ENCODE assay signal across 28 cellular contexts in the genomic region with DNA sequence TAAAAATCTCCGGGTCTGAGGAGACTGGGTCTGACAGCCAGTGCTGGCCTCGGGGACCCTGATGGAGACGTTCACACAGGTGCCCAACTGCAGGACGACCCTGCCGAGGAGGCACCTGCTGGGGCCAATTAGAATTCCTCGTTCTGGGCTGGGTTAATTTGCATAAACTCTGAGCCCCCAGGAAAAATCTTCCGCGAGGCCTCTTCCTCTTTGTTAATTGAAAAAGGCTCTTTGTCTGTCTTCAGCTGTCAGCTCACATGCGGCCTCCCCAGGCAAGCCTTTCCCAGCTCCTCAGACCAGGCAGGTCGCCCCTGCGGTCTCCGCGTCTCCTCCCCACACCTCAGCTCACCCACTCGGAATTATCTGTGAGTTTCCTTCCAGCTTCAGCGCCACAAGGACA.
A peak's percentile ranks its signal among the peaks of the same experiment; 100 is the strongest.
DNase-seq lines count a peak whose midpoint lies in the region; ATAC-seq and TF ChIP-seq lines count a peak whose summit lies in the region.
"Had no signal": no experiment of that assay in that cellular context is flagged by ENCODE, and none has a peak within 500 bp of the region (broad histone marks: within the 10 kb centered on the region; RNA-seq: fewer than 3 reads in every experiment).

No MANE protein-coding gene starts in this region.

- peaks cover 54% of the 10 kb centered on the region for H3K27me3 Mint-ChIP-seq in H9 (ENCODE audit: low read depth)

- no peak overlapping the region for H4K91ac ChIP-seq in H9 (ENCODE audit: insufficient read length, low read depth, low read length)

- H4K5ac ChIP-seq in H9 (ENCODE audit: insufficient read length, low read depth, low read length): no peak overlapping the region

- H3K36me3 Mint-ChIP-seq in H9 (ENCODE audit: insufficient read depth in 1 of 3, low read depth in 3 of 3): peaks cover 0 to 9% (median 2%) of the 10 kb centered on the region in 3 experiments; a peak in 3 of 7 replicates
- no peaks in the 10 kb centered on the region for H3K36me3 Mint-ChIP-seq in stimulated activated effector memory CD8-positive, alpha-beta T cell treated with anti-CD3 and anti-CD28 coated beads, Interleukin-12 subunit alpha, Interleukin-12 subunit beta, amount 100 ng/mL, for 72 hours
- H3K36me3 Mint-ChIP-seq: activated naive CD8-positive, alpha-beta T cell had no signal

- peak overlapping the region; percentile 58; the same call in 1 of the 2 replicates for H3K14ac ChIP-seq in H9 (ENCODE audit: insufficient read depth, low read length)

- DNase-seq in H9 (peak; percentile 73), WERI-Rb-1 (peak; percentile 46), lower lobe of right lung (peak; percentile 21), NK-92 (lab: John Stamatoyannopoulos, UW; ENCODE audit: unreplicated experiment) (no peak)
- no peak for DNase-seq in activated effector memory CD4-positive, alpha-beta T cell treated with Interleukin-2 at 50 U/mL for 16 hours
- DNase-seq in stimulated activated effector memory CD8-positive, alpha-beta T cell treated with anti-CD3 and anti-CD28 coated beads, Interleukin-12 subunit alpha, Interleukin-12 subunit beta, amount 100 ng/mL, for 72 hours (ENCODE audit: low spot score in 2 of 2): no peak
- DNase-seq: activated CD8-positive, alpha-beta T cell treated with anti-CD3 and anti-CD28 coated beads, Interleukin-2, amount 10 ng/mL, durations not matched to agents 7 days and 5 days; activated T-cell treated with anti-CD3 and anti-CD28 coated beads for 4 hours; AML-193; central memory CD4-positive, alpha-beta T cell; DMS53; gastrocnemius medialis; GM23248; hippocampal formation; IMR-90; left lung; NCI-H1694 treated with DMSO at 0.1 percent for 48 hours; stimulated activated CD8-positive, alpha-beta memory T cell treated with anti-CD3 and anti-CD28 coated beads, Interleukin-4, amount 100 ng/mL, for 48 hours; stomach; T-helper 2 cell; tibial artery had no signal

- TF ChIP-seq CTCF in H9 (conservative IDR thresholded peaks at IDR 0.05): no peak
- no peak for TF ChIP-seq CTCF in WERI-Rb-1 (IDR thresholded peaks at IDR 0.05; ENCODE audit: low read depth, low read length)
- TF ChIP-seq CTCF in lower lobe of right lung (IDR thresholded peaks at IDR 0.05): no peak

- no peak overlapping the region for H3K56ac ChIP-seq in H9 (ENCODE audit: insufficient read length, low read depth, low read length)

- H3K23me2 ChIP-seq in H9 (ENCODE audit: insufficient read length, low read depth, low read length, poor library complexity, severe bottlenecking): no peaks in the 10 kb centered on the region

- H3K27ac Mint-ChIP-seq in H9: peak overlapping the region; percentile 20 to 72 (median 71); a peak in 5 of 7 replicates
- H3K27ac Mint-ChIP-seq in stimulated activated effector memory CD8-positive, alpha-beta T cell treated with anti-CD3 and anti-CD28 coated beads, Interleukin-12 subunit alpha, Interleukin-12 subunit beta, amount 100 ng/mL, for 72 hours: no peak overlapping the region
- H3K27ac Mint-ChIP-seq: activated CD8-positive, alpha-beta T cell treated with anti-CD3 and anti-CD28 coated beads, Interleukin-2, amount 10 ng/mL, durations not matched to agents 7 days and 5 days; activated naive CD8-positive, alpha-beta T cell; dendritic cell treated with granulocyte-macrophage colony-stimulating factor and Interleukin-4, amounts not matched to agents 40 ng/mL and 50 ng/mL, for 4 days had no signal

- H3K36me3 ChIP-seq in BLaER1 (no peaks in the 10 kb centered on the region), WERI-Rb-1 (no peaks in the 10 kb centered on the region), lower lobe of right lung (no peaks in the 10 kb centered on the region)
- H3K36me3 ChIP-seq: gastrocnemius medialis, left lung, stomach, tibial artery had no signal

- no peak overlapping the region for H2BK5ac ChIP-seq in H9 (ENCODE audit: insufficient read length, low read length)

- H3K27ac ChIP-seq in BLaER1 (peak overlapping the region; percentile 61), H9 (ENCODE audit: insufficient read length, low read depth, low read length) (no peak overlapping the region), WERI-Rb-1 (peak overlapping the region; percentile 81), lower lobe of right lung (no peak overlapping the region)
- H3K27ac ChIP-seq: A549, gastrocnemius medialis, GM23248, left lung, skin epidermis, stomach, tibial artery had no signal

- no peak overlapping the region for H3K4me3 ChIP-seq in BLaER1
- no peak overlapping the region for H3K4me3 ChIP-seq in WERI-Rb-1 (ENCODE audit: low read depth, low read length)
- no peak overlapping the region for H3K4me3 ChIP-seq in lower lobe of right lung
- H3K4me3 ChIP-seq: A549, gastrocnemius medialis, GM23248, left lung, skin epidermis, stomach, tibial artery had no signal

- H3K79me1 ChIP-seq in H9 (ENCODE audit: insufficient read depth, low read depth, low read length, poor library complexity, severe bottlenecking): no peaks in the 10 kb centered on the region

- H3K4me1 ChIP-seq in BLaER1: peaks cover 47% of the 10 kb centered on the region
- peaks cover 2% of the 10 kb centered on the region for H3K4me1 ChIP-seq in H9 (ENCODE audit: insufficient read depth, low read length)
- H3K4me1 ChIP-seq in lower lobe of right lung: no peaks in the 10 kb centered on the region
- H3K4me1 ChIP-seq: gastrocnemius medialis had no signal

- H3K9me3 Mint-ChIP-seq in H9: peaks cover 6 to 8% of the 10 kb centered on the region in 2 experiments; a peak in 3 of 5 replicates
- H3K9me3 Mint-ChIP-seq in stimulated activated effector memory CD8-positive, alpha-beta T cell treated with anti-CD3 and anti-CD28 coated beads, Interleukin-12 subunit alpha, Interleukin-12 subunit beta, amount 100 ng/mL, for 72 hours: no peaks in the 10 kb centered on the region
- H3K9me3 Mint-ChIP-seq: dendritic cell treated with granulocyte-macrophage colony-stimulating factor and Interleukin-4, amounts not matched to agents 40 ng/mL and 50 ng/mL, for 4 days had no signal

- H2BK120ac ChIP-seq in H9 (ENCODE audit: low read depth, low read length, poor library complexity, severe bottlenecking): no peak overlapping the region

- H3K9ac ChIP-seq in BLaER1 (peak overlapping the region; percentile 63; the same call in 1 of the 2 replicates), H9 (ENCODE audit: extremely low read depth, insufficient read length, low read length) (no peak overlapping the region)
- H3K9ac ChIP-seq: GM23248 had no signal

- no peak overlapping the region for H2BK20ac ChIP-seq in H9 (ENCODE audit: low read depth, low read length, poor library complexity, severe bottlenecking)

- H2AK5ac ChIP-seq in H9 (ENCODE audit: insufficient read length, low read length): no peak overlapping the region

- H2AFZ ChIP-seq in H9 (ENCODE audit: low read length): no peak overlapping the region
- H2AFZ ChIP-seq: GM23248 had no signal

- H3K18ac ChIP-seq in H9 (ENCODE audit: insufficient read length, low read depth, low read length): peak overlapping the region; percentile 85

- peaks cover 34 to 41% of the 10 kb centered on the region in 2 experiments for H3K4me1 Mint-ChIP-seq in H9
- peaks cover 5% of the 10 kb centered on the region for H3K4me1 Mint-ChIP-seq in stimulated activated effector memory CD8-positive, alpha-beta T cell treated with anti-CD3 and anti-CD28 coated beads, Interleukin-12 subunit alpha, Interleukin-12 subunit beta, amount 100 ng/mL, for 72 hours

- no peaks in the 10 kb centered on the region for H3K79me2 ChIP-seq in H9 (ENCODE audit: insufficient read depth, low read length)

- intact Hi-C loops in lower lobe of right lung (cut with DNase I): no loop called here

- H3K4ac ChIP-seq in H9 (ENCODE audit: low read depth, low read length): no peak overlapping the region

- H3K4me3 Mint-ChIP-seq in H9: peak overlapping the region; percentile 43 to 66
- no peak overlapping the region for H3K4me3 Mint-ChIP-seq in stimulated activated effector memory CD8-positive, alpha-beta T cell treated with anti-CD3 and anti-CD28 coated beads, Interleukin-12 subunit alpha, Interleukin-12 subunit beta, amount 100 ng/mL, for 72 hours
- H3K4me3 Mint-ChIP-seq: activated CD8-positive, alpha-beta T cell treated with anti-CD3 and anti-CD28 coated beads, Interleukin-2, amount 10 ng/mL, durations not matched to agents 7 days and 5 days; activated naive CD8-positive, alpha-beta T cell; dendritic cell treated with granulocyte-macrophage colony-stimulating factor and Interleukin-4, amounts not matched to agents 40 ng/mL and 50 ng/mL, for 4 days had no signal

- no peak overlapping the region for H4K8ac ChIP-seq in H9 (replicated peaks; ENCODE audit: insufficient read length, low read depth, low read length)

- peak overlapping the region; percentile 76 for H3K4me2 ChIP-seq in BLaER1
- no peak overlapping the region for H3K4me2 ChIP-seq in H9 (ENCODE audit: insufficient read depth, insufficient read length, low read length)
- H3K4me2 ChIP-seq: A549 had no signal

- H3K23ac ChIP-seq in H9 (ENCODE audit: insufficient read length, low read depth, low read length): no peak overlapping the region

- H3K27me3 ChIP-seq in BLaER1 (no peaks in the 10 kb centered on the region), H9 (ENCODE audit: insufficient read depth, low read length) (no peaks in the 10 kb centered on the region; the same call in 1 of the 2 replicates), WERI-Rb-1 (ENCODE audit: insufficient read depth, low read depth, severe bottlenecking) (no peaks in the 10 kb centered on the region), lower lobe of right lung (ENCODE audit: low read depth) (peaks cover 11% of the 10 kb centered on the region)

- H4K20me1 ChIP-seq in BLaER1: no peaks in the 10 kb centered on the region
- no peaks in the 10 kb centered on the region for H4K20me1 ChIP-seq in H9 (ENCODE audit: control insufficient read depth, insufficient read depth, insufficient read length)

- H2BK12ac ChIP-seq in H9 (ENCODE audit: insufficient read length, low read depth, low read length): no peak overlapping the region

- no peak overlapping the region for H2BK15ac ChIP-seq in H9 (ENCODE audit: low read depth, low read length)

- ATAC-seq in lower lobe of right lung: no peak
- ATAC-seq in GM21390 (IDR thresholded peaks at IDR 0.05; ENCODE audit: unreplicated experiment): no peak
- ATAC-seq in stimulated activated effector memory CD8-positive, alpha-beta T cell treated with anti-CD3 and anti-CD28 coated beads, Interleukin-12 subunit alpha, Interleukin-12 subunit beta, amount 100 ng/mL, for 72 hours: no peak
- ATAC-seq: A549; activated CD8-positive, alpha-beta T cell treated with anti-CD3 and anti-CD28 coated beads, Interleukin-2, amount 10 ng/mL, durations not matched to agents 7 days and 5 days; gastrocnemius medialis; left lung; SK-N-SH treated with all-trans-retinoic acid at 6 μM for 48 hours had no signal

- H3T11ph ChIP-seq in H9 (ENCODE audit: low read length): no peak overlapping the region

- WGBS in H9 (ENCODE audit: extremely low coverage, insufficient read length, low lambda C conversion rate): no CpG with 5 or more reads among the region's 15 CpGs

- H3K9me3 ChIP-seq in BLaER1 (no peaks in the 10 kb centered on the region), H9 (ENCODE audit: control insufficient read depth, low read depth, low read length) (no peaks in the 10 kb centered on the region), WERI-Rb-1 (ENCODE audit: severe bottlenecking) (peaks cover 5% of the 10 kb centered on the region), lower lobe of right lung (no peaks in the 10 kb centered on the region)
- H3K9me3 ChIP-seq: A549, gastrocnemius medialis, left lung, stomach, tibial artery had no signal

Comparison
In these comparisons a context has a peak if more than half of its experiments do, and no peak if none do; other contexts are left out.
1. H3K27ac ChIP-seq: peak in BLaER1 (single experiment) and WERI-Rb-1 (single experiment); none in H9 (single experiment) and lower lobe of right lung (single experiment).
2. DNase-seq: peak in H9 (single experiment), WERI-Rb-1 (single experiment) and lower lobe of right lung (single experiment); none in NK-92 (single experiment), activated effector memory CD4-positive, alpha-beta T cell treated with Interleukin-2 at 50 U/mL for 16 hours (single experiment) and stimulated activated effector memory CD8-positive, alpha-beta T cell treated with anti-CD3 and anti-CD28 coated beads, Interleukin-12 subunit alpha, Interleukin-12 subunit beta, amount 100 ng/mL, for 72 hours (0 of 2).